ENCODE assay signal across 8 cellular contexts in the genomic region with DNA sequence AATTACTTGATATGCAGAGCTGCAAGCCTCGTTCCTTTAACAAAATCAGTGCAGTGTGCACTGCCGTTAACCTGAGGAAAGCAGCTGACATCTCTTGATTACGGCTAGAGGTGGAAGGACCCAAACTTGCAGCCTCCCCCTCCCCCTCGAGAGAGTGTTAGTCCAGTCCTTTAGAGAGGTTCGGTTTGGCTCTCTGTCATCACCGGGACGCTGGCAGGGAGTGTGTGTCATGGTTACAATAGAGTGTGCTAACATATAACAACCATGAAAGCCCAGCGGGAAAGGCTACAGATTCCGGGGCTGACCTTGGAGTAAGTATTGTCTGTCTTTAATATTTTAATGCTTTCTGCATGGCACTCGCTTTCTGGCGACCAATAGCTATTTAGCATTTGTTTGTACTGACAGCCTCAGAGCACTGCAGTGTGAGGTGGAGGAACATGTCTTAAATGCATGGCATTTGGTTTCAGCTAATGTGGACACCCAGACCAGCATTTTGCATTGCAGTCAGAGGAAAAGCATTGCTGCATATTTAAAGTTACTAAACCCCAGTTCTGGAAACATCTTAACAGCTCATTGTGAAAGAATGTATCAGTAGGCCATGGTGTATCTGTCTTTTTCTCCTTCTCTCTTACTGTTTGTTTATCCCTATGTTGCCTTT.
DNase-seq lines count a peak whose midpoint lies in the region; TF ChIP-seq lines count a peak whose summit lies in the region.

No MANE protein-coding gene starts in this region.

- CTCF ChIA-PET in activated CD4-positive, alpha-beta T cell treated with anti-CD3 and anti-CD28 coated beads, Interleukin-2, amount 10 ng/mL, durations not matched to agents 7 days and 5 days (lab: Charles Lee), result interaction anchor here (0.9 kb wide), 1 partner anchor 10 kb away, joined by 4 read pairs; no protein-coding TSS in a partner anchor

- H3K27ac Mint-ChIP-seq in osteocyte (ENCODE audit: unreplicated experiment), result peak overlapping the region; percentile 78
- no peak overlapping the region for H3K27ac Mint-ChIP-seq in activated CD4-positive, alpha-beta T cell treated with anti-CD3 and anti-CD28 coated beads, Interleukin-2, amount 10 ng/mL, durations not matched to agents 7 days and 5 days

- no peak for TF ChIP-seq CTCF in osteocyte (IDR thresholded peaks at IDR 0.05)

- H3K4me1 Mint-ChIP-seq in osteocyte (ENCODE audit: unreplicated experiment), result peaks cover 34% of the 10 kb centered on the region
- H3K4me1 Mint-ChIP-seq in activated CD4-positive, alpha-beta T cell treated with anti-CD3 and anti-CD28 coated beads, Interleukin-2, amount 10 ng/mL, durations not matched to agents 7 days and 5 days, result no peaks in the 10 kb centered on the region

- POLR2A ChIA-PET in activated CD4-positive, alpha-beta T cell treated with anti-CD3 and anti-CD28 coated beads, Interleukin-2, amount 10 ng/mL, durations not matched to agents 7 days and 5 days (lab: Charles Lee), result no interaction called here

- no peaks in the 10 kb centered on the region for H3K27me3 Mint-ChIP-seq in osteocyte (ENCODE audit: unreplicated experiment)
- H3K27me3 Mint-ChIP-seq in activated CD4-positive, alpha-beta T cell treated with anti-CD3 and anti-CD28 coated beads, Interleukin-2, amount 10 ng/mL, durations not matched to agents 7 days and 5 days, result peaks cover 6% of the 10 kb centered on the region

- H3K27me3 ChIP-seq in SJCRH30, result no peaks in the 10 kb centered on the region

- no peaks in the 10 kb centered on the region for H3K9me3 ChIP-seq in SJCRH30 (replicated peaks)

- no peak overlapping the region for H3K27ac ChIP-seq in SJCRH30

- H3K4me1 ChIP-seq in SJCRH30, result peaks cover 3% of the 10 kb centered on the region; the same call in 1 of the 2 replicates

- no peaks in the 10 kb centered on the region for H3K9me3 Mint-ChIP-seq in osteocyte (ENCODE audit: unreplicated experiment)
- H3K9me3 Mint-ChIP-seq in activated CD4-positive, alpha-beta T cell treated with anti-CD3 and anti-CD28 coated beads, Interleukin-2, amount 10 ng/mL, durations not matched to agents 7 days and 5 days, result no peaks in the 10 kb centered on the region

- intact Hi-C loops in head of caudate nucleus (cut with DNase I), result no loop called here

- H3K4me3 ChIP-seq in SJCRH30, result peak overlapping the region; percentile 34

- H3K36me3 ChIP-seq in SJCRH30, result no peaks in the 10 kb centered on the region

- DNase-seq in Ammon's horn (ENCODE audit: low spot score) (peak; percentile 57), SJCRH30 (peak in 1 of 2 experiments; percentile 17), head of caudate nucleus (peak in 35 of 42 donors; percentile 3 to 61 (median 28)), osteocyte (ENCODE audit: extremely low spot score, unreplicated experiment) (no peak), T-helper 1 cell (no peak), activated gamma-delta T cell (lab: John Stamatoyannopoulos, UW) (no peak)
- no peak for DNase-seq in activated effector memory CD4-positive, alpha-beta T cell treated with anti-CD3 and anti-CD28 coated beads, Interleukin-2, amount 50 U/mL, for 16 hours
- no peak for DNase-seq in activated CD4-positive, alpha-beta T cell treated with anti-CD3 and anti-CD28 coated beads, Interleukin-2, amount 10 ng/mL, durations not matched to agents 7 days and 5 days

- peak overlapping the region; percentile 60 for H3K4me3 Mint-ChIP-seq in osteocyte (ENCODE audit: unreplicated experiment)
- H3K4me3 Mint-ChIP-seq in activated CD4-positive, alpha-beta T cell treated with anti-CD3 and anti-CD28 coated beads, Interleukin-2, amount 10 ng/mL, durations not matched to agents 7 days and 5 days, result no peak overlapping the region

- no peaks in the 10 kb centered on the region for H3K36me3 Mint-ChIP-seq in osteocyte (ENCODE audit: unreplicated experiment)
- no peaks in the 10 kb centered on the region for H3K36me3 Mint-ChIP-seq in activated CD4-positive, alpha-beta T cell treated with anti-CD3 and anti-CD28 coated beads, Interleukin-2, amount 10 ng/mL, durations not matched to agents 7 days and 5 days (ENCODE audit: low read depth)

Comparison
In these comparisons a context has a peak if more than half of its experiments do, and no peak if none do; other contexts are left out.
1. DNase-seq: peak in Ammon's horn (single experiment) and head of caudate nucleus (35 of 42); none in osteocyte (single experiment), activated effector memory CD4-positive, alpha-beta T cell treated with anti-CD3 and anti-CD28 coated beads, Interleukin-2, amount 50 U/mL, for 16 hours (single experiment), T-helper 1 cell (0 of 5), activated CD4-positive, alpha-beta T cell treated with anti-CD3 and anti-CD28 coated beads, Interleukin-2, amount 10 ng/mL, durations not matched to agents 7 days and 5 days (single experiment) and activated gamma-delta T cell (single experiment).